In the genomic region with DNA sequence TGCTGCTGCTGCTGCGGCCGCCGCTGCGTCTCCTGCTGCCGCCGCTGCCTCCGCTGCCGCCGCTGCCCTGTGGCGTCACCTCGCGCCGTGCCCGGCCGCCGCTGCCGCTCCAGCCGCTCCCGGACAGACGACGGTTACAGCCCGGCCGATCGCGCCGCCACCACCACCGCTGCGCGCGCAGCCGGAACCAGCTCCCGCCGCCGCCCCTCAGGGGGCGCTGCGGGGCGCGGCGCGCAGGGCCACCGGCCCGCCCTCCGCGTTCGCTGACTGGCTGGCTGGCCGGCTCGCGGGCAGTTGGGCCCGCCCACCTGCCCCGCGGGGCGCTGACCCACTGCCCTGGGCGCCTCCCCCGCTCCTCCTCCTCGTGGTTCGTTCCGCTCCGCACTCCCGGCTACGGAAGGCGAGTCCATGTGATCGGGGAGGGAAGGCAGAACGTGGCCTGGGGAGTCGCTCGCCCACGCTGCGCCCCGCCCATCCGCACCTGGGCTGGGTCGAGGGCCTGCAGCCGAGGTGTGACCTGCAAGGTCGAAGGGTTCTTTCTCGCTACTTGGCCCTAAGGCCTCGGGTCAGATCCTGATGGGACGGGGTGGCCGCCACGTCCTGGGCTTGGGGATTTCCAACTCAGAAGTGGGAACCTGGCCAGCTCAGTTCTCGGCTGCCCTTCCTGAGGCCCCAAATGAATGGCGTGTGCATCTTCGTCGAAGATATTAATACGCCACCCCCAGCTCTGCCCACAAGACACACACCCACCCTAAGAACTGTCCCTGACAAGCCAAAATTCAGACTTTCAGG, we compare ENCODE assay signal across 8 cellular contexts. TPM values are rescaled to one million over a fixed set of nuclear protein-coding genes. Genes with fewer than 3 reads are reported as not detected.
A peak's percentile ranks its signal among the peaks of the same experiment; 100 is the strongest.
DNase-seq lines count a peak whose midpoint lies in the region; ATAC-seq and TF ChIP-seq lines count a peak whose summit lies in the region.

A gene (minus strand): TSS at position 185 of the 792 bp plus-strand sequence. CDS start 19,303 bp downstream, outside the sequence.

- ATAC-seq in GM19043 (IDR thresholded peaks at IDR 0.05; ENCODE audit: low read depth, unreplicated experiment): peak; percentile 63
- peak; percentile 72 for ATAC-seq in HG03354 (IDR thresholded peaks at IDR 0.05; ENCODE audit: poor library complexity, severe bottlenecking, unreplicated experiment)
- ATAC-seq in activated CD4-positive, alpha-beta T cell treated with anti-CD3 and anti-CD28 coated beads for 36 hours: peak; percentile 63

- intact Hi-C loops in activated CD4-positive, alpha-beta T cell treated with anti-CD3 and anti-CD28 coated beads for 36 hours (cut with DNase I, micrococcal nuclease): loop anchor here (1.0 to 10.0 kb wide), 10 partner anchors 18 to 1184 kb away; a partner anchor contains a TSS

- H3K9me3 Mint-ChIP-seq in activated CD4-positive, alpha-beta T cell treated with anti-CD3 and anti-CD28 coated beads for 36 hours (ENCODE audit: low read depth): no peaks in the 10 kb centered on the region

- H3K4me3 ChIP-seq in BJ (ENCODE audit: low read depth, low read length): peak within 1 kb of the TSS; percentile 76

- peak within 1 kb of the TSS; percentile 99 for H3K27ac Mint-ChIP-seq in activated CD4-positive, alpha-beta T cell treated with anti-CD3 and anti-CD28 coated beads for 36 hours

- H3K27me3 ChIP-seq in BJ (ENCODE audit: control insufficient read depth, insufficient read depth, low read length): no peaks in the 10 kb centered on the region

- no peaks in the 10 kb centered on the region for H3K27me3 Mint-ChIP-seq in activated CD4-positive, alpha-beta T cell treated with anti-CD3 and anti-CD28 coated beads for 36 hours

- peak; percentile 49 for DNase-seq in BJ (ENCODE audit: low read depth)
- peak; percentile 84 for DNase-seq in NCI-H446 treated with DMSO at 0.1 percent for 48 hours (lab: John Stamatoyannopoulos, UW)
- peak; percentile 93 for DNase-seq in activated CD4-positive, alpha-beta T cell treated with anti-CD3 and anti-CD28 coated beads for 36 hours
- peak; percentile 98 for DNase-seq in kidney tubule cell (ENCODE audit: low spot score)
- peak; percentile 34 to 67 for DNase-seq in stimulated activated CD4-positive, alpha-beta T cell treated with anti-CD3 and anti-CD28 coated beads, Interleukin-1b, Interleukin-23, amount 100 ng/mL, for 1 hour (ENCODE audit: low read depth in 2 of 2)

- POLR2A ChIA-PET in BJ (lab: Charles Lee): interaction anchor here (1.0 kb wide), 1 partner anchor 17 kb away, joined by 3 read pairs; no protein-coding TSS in a partner anchor
- POLR2A ChIA-PET in activated CD4-positive, alpha-beta T cell treated with anti-CD3 and anti-CD28 coated beads for 36 hours (lab: Charles Lee): interaction anchor here (0.6 to 3.3 kb wide), 7 partner anchors 17 to 156 kb away, joined by 3 to 41 read pairs (median 3); no protein-coding TSS in a partner anchor

- H3K36me3 Mint-ChIP-seq in activated CD4-positive, alpha-beta T cell treated with anti-CD3 and anti-CD28 coated beads for 36 hours (ENCODE audit: low read depth): peaks cover 35% of the 10 kb centered on the region

- H3K27ac ChIP-seq in cingulate gyrus (ENCODE audit: low read depth, low read length): peak within 1 kb of the TSS; percentile 94

- TF ChIP-seq CTCF in BJ (IDR thresholded peaks at IDR 0.05; ENCODE audit: insufficient read depth, low read depth, low read length): no peak

- H3K4me1 Mint-ChIP-seq in activated CD4-positive, alpha-beta T cell treated with anti-CD3 and anti-CD28 coated beads for 36 hours: peaks cover 63% of the 10 kb centered on the region

- CTCF ChIA-PET in BJ (lab: Yijun Ruan, JAX): interaction anchor here (0.6 to 3.3 kb wide), 13 partner anchors 10 to 150 kb away, joined by 3 to 46 read pairs (median 7); a partner anchor contains a TSS
- CTCF ChIA-PET in activated CD4-positive, alpha-beta T cell treated with anti-CD3 and anti-CD28 coated beads for 36 hours (lab: Charles Lee): interaction anchor here (0.5 to 9.2 kb wide), 14 partner anchors 8 to 169 kb away, joined by 3 to 175 read pairs (median 3); no protein-coding TSS in a partner anchor

- peak within 1 kb of the TSS; percentile 91 for H3K4me3 Mint-ChIP-seq in activated CD4-positive, alpha-beta T cell treated with anti-CD3 and anti-CD28 coated beads for 36 hours

- no peaks in the 10 kb centered on the region for H3K36me3 ChIP-seq in BJ (ENCODE audit: control insufficient read depth, insufficient read depth, low read length)

RNA-seq across cellular contexts. Expression of the gene that starts here (rescaled TPM):
- 239 and 455 TPM in 2 replicates for polyA plus RNA-seq in BJ (2011; rRNA removed)
- polyA minus RNA-seq in BJ (2011; rRNA and poly(A)+ RNA removed): 361 and 482 TPM in 2 replicates
- total RNA-seq in activated CD4-positive, alpha-beta T cell treated with anti-CD3 and anti-CD28 coated beads for 36 hours: 100 to 1,000 TPM; 279 to 314 TPM

Comparison
In these comparisons a context has a peak if more than half of its experiments do, and no peak if none do; other contexts are left out.
1. Peak in every context shown above with its lines: DNase-seq, ATAC-seq, H3K4me3 ChIP-seq and H3K27ac ChIP-seq.